1 cellular context compared by ENCODE assay signal in the genomic region with DNA sequence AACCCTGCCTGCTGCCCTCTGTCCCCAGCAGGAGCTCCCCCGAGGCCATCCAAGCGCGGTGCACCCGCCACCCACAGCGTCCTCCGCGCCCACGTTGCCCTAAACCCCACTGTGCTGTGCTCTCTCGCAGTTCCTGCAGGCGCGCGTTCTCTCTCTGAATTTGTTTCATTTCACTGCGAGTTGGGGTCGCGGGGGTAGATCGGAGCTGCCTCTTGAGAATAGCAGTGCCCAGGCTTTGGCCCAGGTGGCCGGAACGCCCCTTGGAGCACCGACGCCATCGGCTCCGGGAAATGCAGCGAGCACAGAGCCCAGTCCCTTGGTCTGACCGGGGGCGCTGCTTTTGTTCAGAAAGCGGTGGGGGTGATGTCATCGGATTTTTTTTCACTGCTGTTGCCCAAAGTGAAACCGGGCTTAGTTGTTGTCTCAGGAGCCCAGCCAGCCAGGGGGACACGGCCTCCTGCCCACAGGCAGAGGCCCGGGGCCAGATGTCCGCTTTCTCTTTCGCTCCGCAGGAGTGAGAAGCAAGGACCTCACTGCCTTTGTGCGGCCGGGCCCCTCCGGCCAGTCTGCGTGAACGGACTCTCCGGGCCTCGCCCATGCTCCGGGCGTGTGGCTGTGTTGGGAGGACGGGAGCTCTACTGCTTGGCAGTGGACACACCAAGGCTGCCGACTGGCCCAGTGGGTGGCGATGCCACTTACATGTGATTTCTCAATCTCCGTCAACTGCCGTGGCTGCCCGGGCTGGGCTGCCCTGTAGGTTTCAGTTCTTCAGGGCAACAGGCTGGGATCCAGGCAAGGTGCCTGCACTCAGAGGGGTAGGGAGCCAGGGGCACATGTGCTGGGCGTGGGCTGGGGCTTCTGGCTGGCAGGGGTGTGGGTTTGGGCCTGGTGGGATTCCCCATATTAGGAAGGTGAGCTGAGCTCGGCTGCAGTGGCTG.
TF ChIP-seq lines count a peak whose summit lies in the region.

No MANE protein-coding gene starts in this region.

TF ChIP-seq in GM12878, 131 proteins besides CTCF, POLR2A, EP300 and RAD21 (continued from another document and continues in another):
- TF ChIP-seq, protein P1, sequence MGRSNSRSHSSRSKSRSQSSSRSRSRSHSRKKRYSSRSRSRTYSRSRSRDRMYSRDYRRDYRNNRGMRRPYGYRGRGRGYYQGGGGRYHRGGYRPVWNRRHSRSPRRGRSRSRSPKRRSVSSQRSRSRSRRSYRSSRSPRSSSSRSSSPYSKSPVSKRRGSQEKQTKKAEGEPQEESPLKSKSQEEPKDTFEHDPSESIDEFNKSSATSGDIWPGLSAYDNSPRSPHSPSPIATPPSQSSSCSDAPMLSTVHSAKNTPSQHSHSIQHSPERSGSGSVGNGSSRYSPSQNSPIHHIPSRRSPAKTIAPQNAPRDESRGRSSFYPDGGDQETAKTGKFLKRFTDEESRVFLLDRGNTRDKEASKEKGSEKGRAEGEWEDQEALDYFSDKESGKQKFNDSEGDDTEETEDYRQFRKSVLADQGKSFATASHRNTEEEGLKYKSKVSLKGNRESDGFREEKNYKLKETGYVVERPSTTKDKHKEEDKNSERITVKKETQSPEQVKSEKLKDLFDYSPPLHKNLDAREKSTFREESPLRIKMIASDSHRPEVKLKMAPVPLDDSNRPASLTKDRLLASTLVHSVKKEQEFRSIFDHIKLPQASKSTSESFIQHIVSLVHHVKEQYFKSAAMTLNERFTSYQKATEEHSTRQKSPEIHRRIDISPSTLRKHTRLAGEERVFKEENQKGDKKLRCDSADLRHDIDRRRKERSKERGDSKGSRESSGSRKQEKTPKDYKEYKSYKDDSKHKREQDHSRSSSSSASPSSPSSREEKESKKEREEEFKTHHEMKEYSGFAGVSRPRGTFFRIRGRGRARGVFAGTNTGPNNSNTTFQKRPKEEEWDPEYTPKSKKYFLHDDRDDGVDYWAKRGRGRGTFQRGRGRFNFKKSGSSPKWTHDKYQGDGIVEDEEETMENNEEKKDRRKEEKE (IDR thresholded peaks at IDR 0.05): no peak
- TF ChIP-seq SMARCA5 (IDR thresholded peaks at IDR 0.05) (peak; percentile 47; the same call in 1 of the 2 replicates), TCF7 (IDR thresholded peaks at IDR 0.05; ENCODE audit: borderline replicate concordance) (no peak), NBN (IDR thresholded peaks at IDR 0.05) (0 out of 2 replicates have a peak, but pooled peaks have one; percentile 28), BACH1 (IDR thresholded peaks at IDR 0.05; ENCODE audit: borderline replicate concordance) (no peak), YBX1 (IDR thresholded peaks at IDR 0.05) (no peak), BHLHE40 (IDR thresholded peaks at IDR 0.05; ENCODE audit: borderline replicate concordance in 1 of 2, low read depth in 2 of 2, low read length in 1 of 2) (peak in 1 of 2 experiments; percentile 2; a peak in 1 of 4 replicates), MXI1 (IDR thresholded peaks at IDR 0.05; ENCODE audit: low read depth, low read length) (peak; percentile 41), JUNB (IDR thresholded peaks at IDR 0.05) (peak; percentile 55), ZNF384 (IDR thresholded peaks at IDR 0.05; ENCODE audit: borderline replicate concordance, low read depth, low read length) (peak; percentile 68; the same call in 1 of the 2 replicates), SREBF2 (IDR thresholded peaks at IDR 0.05; ENCODE audit: low read length) (no peak), BMI1 (IDR thresholded peaks at IDR 0.05; ENCODE audit: borderline replicate concordance) (no peak), SUPT20H (IDR thresholded peaks at IDR 0.05; ENCODE audit: borderline replicate concordance, control insufficient read depth, low read depth, low read length) (no peak), BCL11A (IDR thresholded peaks at IDR 0.05; ENCODE audit: low read depth, low read length) (0 out of 2 replicates have a peak, but pooled peaks have one; percentile 26), LARP7 (IDR thresholded peaks at IDR 0.05) (no peak; the same call in 1 of the 2 replicates), POLR2AphosphoS2 (IDR thresholded peaks at IDR 0.05; ENCODE audit: low read depth, low read length) (0 out of 2 replicates have a peak, but pooled peaks have one; percentile 24), NFIC (IDR thresholded peaks at IDR 0.05; ENCODE audit: low read depth, low read length) (no peak), NFYA (IDR thresholded peaks at IDR 0.05; ENCODE audit: borderline replicate concordance, low read depth, low read length) (no peak), IKZF2 (IDR thresholded peaks at IDR 0.05) (peak in 1 of 2 experiments; percentile 25; a peak in 1 of 4 replicates), MYC (IDR thresholded peaks at IDR 0.05; ENCODE audit: insufficient read depth, insufficient read length, insufficient replicate concordance, low read length, severe bottlenecking) (no peak), ZNF207 (IDR thresholded peaks at IDR 0.05; ENCODE audit: borderline replicate concordance) (no peak), RBBP5 (conservative IDR thresholded peaks at IDR 0.05) (no peak), ASH2L (IDR thresholded peaks at IDR 0.05; ENCODE audit: borderline replicate concordance, low read depth) (no peak), ZNF622 (IDR thresholded peaks at IDR 0.05) (no peak), STAT1 (conservative IDR thresholded peaks at IDR 0.05) (no peak), JUND (IDR thresholded peaks at IDR 0.05; ENCODE audit: low read depth, low read length) (peak; percentile 72), ZSCAN29 (IDR thresholded peaks at IDR 0.05) (no peak), KAT2A (conservative IDR thresholded peaks at IDR 0.05; ENCODE audit: control insufficient read depth, low read depth, low read length) (no peak), NFXL1 (IDR thresholded peaks at IDR 0.05; ENCODE audit: borderline replicate concordance) (no peak)
- TF ChIP-seq, protein P2, sequence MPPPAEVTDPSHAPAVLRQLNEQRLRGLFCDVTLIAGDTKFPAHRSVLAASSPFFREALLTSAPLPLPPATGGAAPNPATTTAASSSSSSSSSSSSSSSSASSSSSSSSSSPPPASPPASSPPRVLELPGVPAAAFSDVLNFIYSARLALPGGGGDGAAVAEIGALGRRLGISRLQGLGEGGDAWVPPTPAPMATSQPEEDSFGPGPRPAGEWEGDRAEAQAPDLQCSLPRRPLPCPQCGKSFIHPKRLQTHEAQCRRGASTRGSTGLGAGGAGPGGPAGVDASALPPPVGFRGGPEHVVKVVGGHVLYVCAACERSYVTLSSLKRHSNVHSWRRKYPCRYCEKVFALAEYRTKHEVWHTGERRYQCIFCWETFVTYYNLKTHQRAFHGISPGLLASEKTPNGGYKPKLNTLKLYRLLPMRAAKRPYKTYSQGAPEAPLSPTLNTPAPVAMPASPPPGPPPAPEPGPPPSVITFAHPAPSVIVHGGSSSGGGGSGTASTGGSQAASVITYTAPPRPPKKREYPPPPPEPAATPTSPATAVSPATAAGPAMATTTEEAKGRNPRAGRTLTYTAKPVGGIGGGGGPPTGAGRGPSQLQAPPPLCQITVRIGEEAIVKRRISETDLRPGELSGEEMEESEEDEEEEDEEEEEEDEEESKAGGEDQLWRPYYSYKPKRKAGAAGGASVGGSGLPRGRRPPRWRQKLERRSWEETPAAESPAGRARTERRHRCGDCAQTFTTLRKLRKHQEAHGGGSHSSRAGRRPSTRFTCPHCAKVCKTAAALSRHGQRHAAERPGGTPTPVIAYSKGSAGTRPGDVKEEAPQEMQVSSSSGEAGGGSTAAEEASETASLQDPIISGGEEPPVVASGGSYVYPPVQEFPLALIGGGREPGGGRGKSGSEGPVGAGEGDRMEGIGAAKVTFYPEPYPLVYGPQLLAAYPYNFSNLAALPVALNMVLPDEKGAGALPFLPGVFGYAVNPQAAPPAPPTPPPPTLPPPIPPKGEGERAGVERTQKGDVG (CRISPR knock-in tag; IDR thresholded peaks at IDR 0.05): no peak
- TF ChIP-seq, protein P3, sequence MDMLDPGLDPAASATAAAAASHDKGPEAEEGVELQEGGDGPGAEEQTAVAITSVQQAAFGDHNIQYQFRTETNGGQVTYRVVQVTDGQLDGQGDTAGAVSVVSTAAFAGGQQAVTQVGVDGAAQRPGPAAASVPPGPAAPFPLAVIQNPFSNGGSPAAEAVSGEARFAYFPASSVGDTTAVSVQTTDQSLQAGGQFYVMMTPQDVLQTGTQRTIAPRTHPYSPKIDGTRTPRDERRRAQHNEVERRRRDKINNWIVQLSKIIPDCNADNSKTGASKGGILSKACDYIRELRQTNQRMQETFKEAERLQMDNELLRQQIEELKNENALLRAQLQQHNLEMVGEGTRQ (IDR thresholded peaks at IDR 0.05; ENCODE audit: borderline replicate concordance, low read depth, low read length): no peak
- TF ChIP-seq, protein P4, sequence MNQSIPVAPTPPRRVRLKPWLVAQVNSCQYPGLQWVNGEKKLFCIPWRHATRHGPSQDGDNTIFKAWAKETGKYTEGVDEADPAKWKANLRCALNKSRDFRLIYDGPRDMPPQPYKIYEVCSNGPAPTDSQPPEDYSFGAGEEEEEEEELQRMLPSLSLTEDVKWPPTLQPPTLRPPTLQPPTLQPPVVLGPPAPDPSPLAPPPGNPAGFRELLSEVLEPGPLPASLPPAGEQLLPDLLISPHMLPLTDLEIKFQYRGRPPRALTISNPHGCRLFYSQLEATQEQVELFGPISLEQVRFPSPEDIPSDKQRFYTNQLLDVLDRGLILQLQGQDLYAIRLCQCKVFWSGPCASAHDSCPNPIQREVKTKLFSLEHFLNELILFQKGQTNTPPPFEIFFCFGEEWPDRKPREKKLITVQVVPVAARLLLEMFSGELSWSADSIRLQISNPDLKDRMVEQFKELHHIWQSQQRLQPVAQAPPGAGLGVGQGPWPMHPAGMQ (IDR thresholded peaks at IDR 0.05; ENCODE audit: borderline replicate concordance): no peak
- TF ChIP-seq, protein P5, sequence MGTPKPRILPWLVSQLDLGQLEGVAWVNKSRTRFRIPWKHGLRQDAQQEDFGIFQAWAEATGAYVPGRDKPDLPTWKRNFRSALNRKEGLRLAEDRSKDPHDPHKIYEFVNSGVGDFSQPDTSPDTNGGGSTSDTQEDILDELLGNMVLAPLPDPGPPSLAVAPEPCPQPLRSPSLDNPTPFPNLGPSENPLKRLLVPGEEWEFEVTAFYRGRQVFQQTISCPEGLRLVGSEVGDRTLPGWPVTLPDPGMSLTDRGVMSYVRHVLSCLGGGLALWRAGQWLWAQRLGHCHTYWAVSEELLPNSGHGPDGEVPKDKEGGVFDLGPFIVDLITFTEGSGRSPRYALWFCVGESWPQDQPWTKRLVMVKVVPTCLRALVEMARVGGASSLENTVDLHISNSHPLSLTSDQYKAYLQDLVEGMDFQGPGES (IDR thresholded peaks at IDR 0.05): no peak
- TF ChIP-seq, protein P6, sequence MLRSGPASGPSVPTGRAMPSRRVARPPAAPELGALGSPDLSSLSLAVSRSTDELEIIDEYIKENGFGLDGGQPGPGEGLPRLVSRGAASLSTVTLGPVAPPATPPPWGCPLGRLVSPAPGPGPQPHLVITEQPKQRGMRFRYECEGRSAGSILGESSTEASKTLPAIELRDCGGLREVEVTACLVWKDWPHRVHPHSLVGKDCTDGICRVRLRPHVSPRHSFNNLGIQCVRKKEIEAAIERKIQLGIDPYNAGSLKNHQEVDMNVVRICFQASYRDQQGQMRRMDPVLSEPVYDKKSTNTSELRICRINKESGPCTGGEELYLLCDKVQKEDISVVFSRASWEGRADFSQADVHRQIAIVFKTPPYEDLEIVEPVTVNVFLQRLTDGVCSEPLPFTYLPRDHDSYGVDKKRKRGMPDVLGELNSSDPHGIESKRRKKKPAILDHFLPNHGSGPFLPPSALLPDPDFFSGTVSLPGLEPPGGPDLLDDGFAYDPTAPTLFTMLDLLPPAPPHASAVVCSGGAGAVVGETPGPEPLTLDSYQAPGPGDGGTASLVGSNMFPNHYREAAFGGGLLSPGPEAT (IDR thresholded peaks at IDR 0.05; ENCODE audit: low read depth): peak; percentile 25; the same call in 1 of the 2 replicates
- TF ChIP-seq, protein P7, sequence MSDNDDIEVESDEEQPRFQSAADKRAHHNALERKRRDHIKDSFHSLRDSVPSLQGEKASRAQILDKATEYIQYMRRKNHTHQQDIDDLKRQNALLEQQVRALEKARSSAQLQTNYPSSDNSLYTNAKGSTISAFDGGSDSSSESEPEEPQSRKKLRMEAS (IDR thresholded peaks at IDR 0.05; ENCODE audit: low read depth, low read length): no peak
- TF ChIP-seq, protein P8, sequence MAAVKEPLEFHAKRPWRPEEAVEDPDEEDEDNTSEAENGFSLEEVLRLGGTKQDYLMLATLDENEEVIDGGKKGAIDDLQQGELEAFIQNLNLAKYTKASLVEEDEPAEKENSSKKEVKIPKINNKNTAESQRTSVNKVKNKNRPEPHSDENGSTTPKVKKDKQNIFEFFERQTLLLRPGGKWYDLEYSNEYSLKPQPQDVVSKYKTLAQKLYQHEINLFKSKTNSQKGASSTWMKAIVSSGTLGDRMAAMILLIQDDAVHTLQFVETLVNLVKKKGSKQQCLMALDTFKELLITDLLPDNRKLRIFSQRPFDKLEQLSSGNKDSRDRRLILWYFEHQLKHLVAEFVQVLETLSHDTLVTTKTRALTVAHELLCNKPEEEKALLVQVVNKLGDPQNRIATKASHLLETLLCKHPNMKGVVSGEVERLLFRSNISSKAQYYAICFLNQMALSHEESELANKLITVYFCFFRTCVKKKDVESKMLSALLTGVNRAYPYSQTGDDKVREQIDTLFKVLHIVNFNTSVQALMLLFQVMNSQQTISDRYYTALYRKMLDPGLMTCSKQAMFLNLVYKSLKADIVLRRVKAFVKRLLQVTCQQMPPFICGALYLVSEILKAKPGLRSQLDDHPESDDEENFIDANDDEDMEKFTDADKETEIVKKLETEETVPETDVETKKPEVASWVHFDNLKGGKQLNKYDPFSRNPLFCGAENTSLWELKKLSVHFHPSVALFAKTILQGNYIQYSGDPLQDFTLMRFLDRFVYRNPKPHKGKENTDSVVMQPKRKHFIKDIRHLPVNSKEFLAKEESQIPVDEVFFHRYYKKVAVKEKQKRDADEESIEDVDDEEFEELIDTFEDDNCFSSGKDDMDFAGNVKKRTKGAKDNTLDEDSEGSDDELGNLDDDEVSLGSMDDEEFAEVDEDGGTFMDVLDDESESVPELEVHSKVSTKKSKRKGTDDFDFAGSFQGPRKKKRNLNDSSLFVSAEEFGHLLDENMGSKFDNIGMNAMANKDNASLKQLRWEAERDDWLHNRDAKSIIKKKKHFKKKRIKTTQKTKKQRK (IDR thresholded peaks at IDR 0.05; ENCODE audit: low read depth, low read length): no peak
- TF ChIP-seq, protein P9, sequence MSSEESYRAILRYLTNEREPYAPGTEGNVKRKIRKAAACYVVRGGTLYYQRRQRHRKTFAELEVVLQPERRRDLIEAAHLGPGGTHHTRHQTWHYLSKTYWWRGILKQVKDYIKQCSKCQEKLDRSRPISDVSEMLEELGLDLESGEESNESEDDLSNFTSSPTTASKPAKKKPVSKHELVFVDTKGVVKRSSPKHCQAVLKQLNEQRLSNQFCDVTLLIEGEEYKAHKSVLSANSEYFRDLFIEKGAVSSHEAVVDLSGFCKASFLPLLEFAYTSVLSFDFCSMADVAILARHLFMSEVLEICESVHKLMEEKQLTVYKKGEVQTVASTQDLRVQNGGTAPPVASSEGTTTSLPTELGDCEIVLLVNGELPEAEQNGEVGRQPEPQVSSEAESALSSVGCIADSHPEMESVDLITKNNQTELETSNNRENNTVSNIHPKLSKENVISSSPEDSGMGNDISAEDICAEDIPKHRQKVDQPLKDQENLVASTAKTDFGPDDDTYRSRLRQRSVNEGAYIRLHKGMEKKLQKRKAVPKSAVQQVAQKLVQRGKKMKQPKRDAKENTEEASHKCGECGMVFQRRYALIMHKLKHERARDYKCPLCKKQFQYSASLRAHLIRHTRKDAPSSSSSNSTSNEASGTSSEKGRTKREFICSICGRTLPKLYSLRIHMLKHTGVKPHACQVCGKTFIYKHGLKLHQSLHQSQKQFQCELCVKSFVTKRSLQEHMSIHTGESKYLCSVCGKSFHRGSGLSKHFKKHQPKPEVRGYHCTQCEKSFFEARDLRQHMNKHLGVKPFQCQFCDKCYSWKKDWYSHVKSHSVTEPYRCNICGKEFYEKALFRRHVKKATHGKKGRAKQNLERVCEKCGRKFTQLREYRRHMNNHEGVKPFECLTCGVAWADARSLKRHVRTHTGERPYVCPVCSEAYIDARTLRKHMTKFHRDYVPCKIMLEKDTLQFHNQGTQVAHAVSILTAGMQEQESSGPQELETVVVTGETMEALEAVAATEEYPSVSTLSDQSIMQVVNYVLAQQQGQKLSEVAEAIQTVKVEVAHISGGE (CRISPR knock-in tag; IDR thresholded peaks at IDR 0.05): no peak
